In the genomic region with DNA sequence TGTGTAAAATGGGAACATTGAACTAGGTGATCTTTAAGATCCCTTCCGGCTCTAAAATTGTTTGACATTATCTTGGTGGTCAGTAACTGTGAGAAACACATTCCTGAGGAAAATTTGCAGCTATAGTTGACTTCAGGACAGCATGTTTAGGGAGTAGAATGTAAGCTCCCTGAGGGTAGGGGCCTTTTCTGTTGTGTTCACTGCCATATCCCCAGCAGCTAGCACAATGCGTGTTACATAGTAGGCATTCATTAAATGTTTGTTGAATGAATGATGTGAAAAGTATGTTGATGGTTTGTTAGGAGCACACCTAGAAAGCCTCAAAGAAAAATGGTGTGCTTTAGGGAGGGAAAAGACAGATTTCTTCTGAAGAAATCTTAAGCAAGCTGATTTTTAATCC, we compare ENCODE assay signal across 26 cellular contexts.
"Had no signal": no experiment of that assay in that cellular context is flagged by ENCODE, and none has a peak within 500 bp of the region (broad histone marks: within the 10 kb centered on the region; RNA-seq: fewer than 3 reads in every experiment).

No MANE protein-coding gene starts in this region.

- H3K36me3 ChIP-seq: thoracic aorta, upper lobe of right lung, uterus had no signal

- H3K4me1 Mint-ChIP-seq: nephron, neural progenitor cell had no signal

- H3K4me3 Mint-ChIP-seq: effector memory CD8-positive, alpha-beta T cell; naive thymus-derived CD4-positive, alpha-beta T cell; nephron; neural progenitor cell; stimulated activated naive B cell treated with anti-CD40 and anti-IgM and Interleukin-4, amounts not matched to agents 10 μg/mL and 1 μg/mL and 100 μg/mL, for 72 hours; stimulated activated naive CD8-positive, alpha-beta T cell treated with anti-CD3 and anti-CD28 coated beads, Interleukin-15, Interleukin-2, amounts not matched to agents 100 ng/mL and 50 ng/mL, for 24 hours had no signal

- DNase-seq: cortex of kidney; effector memory CD8-positive, alpha-beta T cell; erythroblast; esophagus squamous epithelium; foreskin melanocyte; hypothalamus; left cardiac atrium; left lung; mesenchymal stem cell; midbrain; naive thymus-derived CD4-positive, alpha-beta T cell; right lobe of liver; small intestine; stimulated activated CD4-positive, alpha-beta T cell treated with anti-CD3 and anti-CD28 coated beads, Interleukin-15, amount 100 ng/mL, for 24 hours; stimulated activated CD4-positive, alpha-beta T cell treated with anti-CD3 and anti-CD28 coated beads, Interleukin-2, amount 100 ng/mL, for 48 hours; stimulated activated naive B cell treated with anti-CD40 and anti-IgM and Interleukin-4, amounts not matched to agents 10 μg/mL and 1 μg/mL and 100 μg/mL, for 72 hours; upper lobe of right lung; uterus had no signal

- ATAC-seq: effector memory CD8-positive, alpha-beta T cell; left cardiac atrium; left lung; naive thymus-derived CD4-positive, alpha-beta T cell; right lobe of liver; stimulated activated naive B cell treated with anti-CD40 and anti-IgM and Interleukin-4, amounts not matched to agents 10 μg/mL and 1 μg/mL and 100 μg/mL, for 72 hours; upper lobe of right lung had no signal

- H3K27me3 ChIP-seq: esophagus squamous epithelium, left lung, neural progenitor cell, right lobe of liver, tibial nerve, upper lobe of right lung, uterus had no signal

- H3K27me3 Mint-ChIP-seq: effector memory CD8-positive, alpha-beta T cell; naive thymus-derived CD4-positive, alpha-beta T cell; progenitor cell of endocrine pancreas; stimulated activated naive B cell treated with anti-CD40 and anti-IgM and Interleukin-4, amounts not matched to agents 10 μg/mL and 1 μg/mL and 100 μg/mL, for 72 hours; stimulated activated naive CD8-positive, alpha-beta T cell treated with anti-CD3 and anti-CD28 coated beads, Interleukin-15, Interleukin-2, amounts not matched to agents 100 ng/mL and 50 ng/mL, for 24 hours had no signal

- H3K9me3 ChIP-seq: esophagus squamous epithelium, left lung, right lobe of liver, thoracic aorta, tibial nerve, upper lobe of right lung, uterus had no signal

- H3K9ac ChIP-seq: neural progenitor cell, parathyroid adenoma had no signal

- H2AFZ ChIP-seq: neural progenitor cell, parathyroid adenoma had no signal

- H3K27ac Mint-ChIP-seq: nephron; neural progenitor cell; progenitor cell of endocrine pancreas; stimulated activated naive CD8-positive, alpha-beta T cell treated with anti-CD3 and anti-CD28 coated beads, Interleukin-15, Interleukin-2, amounts not matched to agents 100 ng/mL and 50 ng/mL, for 24 hours had no signal

- H3K9me3 Mint-ChIP-seq: effector memory CD8-positive, alpha-beta T cell; nephron; neural progenitor cell; stimulated activated naive B cell treated with anti-CD40 and anti-IgM and Interleukin-4, amounts not matched to agents 10 μg/mL and 1 μg/mL and 100 μg/mL, for 72 hours had no signal

- H3K4me1 ChIP-seq: esophagus squamous epithelium, left lung, neural progenitor cell, parathyroid adenoma, right lobe of liver, tibial nerve, upper lobe of right lung, uterus had no signal

- H3K27ac ChIP-seq: esophagus squamous epithelium, left lung, parathyroid adenoma, right lobe of liver, thoracic aorta, tibial nerve, upper lobe of right lung, uterus had no signal

- H3K4me2 ChIP-seq: neural progenitor cell had no signal

- FAIRE-seq: endometrium, small intestine had no signal

- H3K4me3 ChIP-seq: esophagus squamous epithelium, left lung, neural progenitor cell, right lobe of liver, thoracic aorta, tibial nerve, upper lobe of right lung, uterus had no signal
